8 cellular contexts compared by ENCODE assay signal in genomic region chr18:36297419-36298112, GRCh38. TPM values are rescaled to one million over a fixed set of nuclear protein-coding genes. Genes with fewer than 3 reads are reported as not detected.
DNase-seq lines count a peak whose midpoint lies in the region; TF ChIP-seq lines count a peak whose summit lies in the region.

FHOD3 (plus strand) TSS chr18:36297713; CDS start chr18:36297836, 123 bp downstream.

- H2AFZ ChIP-seq in GM23248 = peak within 1 kb of the TSS; percentile 87

- in situ Hi-C loops in GM23248 (cut with MboI) = no loop called here

- WGBS in GM23248 (ENCODE audit: low coverage in 1 of 2, low lambda C conversion rate in 2 of 2, missing lambda C conversion rate in 2 of 2), 2 experiments = 0 to 2% methylated on average over 26 to 51 of the region's 89 CpGs

- no peaks in the 10 kb centered on the region for H4K20me1 ChIP-seq in GM23248 (ENCODE audit: insufficient read depth)

- H3K4me3 ChIP-seq in GM23248 (peak within 1 kb of the TSS; percentile 87), MG63 (peak within 1 kb of the TSS; percentile 40), right atrium auricular region (peak within 1 kb of the TSS; percentile 54 to 78)

- no peaks in the 10 kb centered on the region for H3K9me2 ChIP-seq in GM23248 (ENCODE audit: insufficient read depth)

- H3K4me2 ChIP-seq in GM23248 (ENCODE audit: unreplicated experiment) = peak within 1 kb of the TSS; percentile 90

- H3K79me2 ChIP-seq in GM23248 (ENCODE audit: insufficient read depth) = peaks cover 39% of the 10 kb centered on the region

- no peaks in the 10 kb centered on the region for H3K27me3 ChIP-seq in GM23248 (replicated peaks; ENCODE audit: insufficient read depth)
- peaks cover 6% of the 10 kb centered on the region; the same call in 1 of the 2 replicates for H3K27me3 ChIP-seq in MG63
- peaks cover 0 to 3% of the 10 kb centered on the region in 2 donors for H3K27me3 ChIP-seq in right atrium auricular region

- intact Hi-C loops in posterior cingulate gyrus (cut with DNase I) = loop anchor here (2.0 to 5.0 kb wide), 3 partner anchors 275 to 513 kb away; no protein-coding TSS in a partner anchor

- TF ChIP-seq CTCF in right atrium auricular region (IDR thresholded peaks at IDR 0.05) = no peak

- H3F3A ChIP-seq in GM23248 (ENCODE audit: insufficient read depth) = peaks cover 36% of the 10 kb centered on the region

- H3K9me3 ChIP-seq in GM23248 (ENCODE audit: low read depth) = no peaks in the 10 kb centered on the region
- no peaks in the 10 kb centered on the region for H3K9me3 ChIP-seq in MG63
- H3K9me3 ChIP-seq in right atrium auricular region = no peaks in the 10 kb centered on the region

- peaks cover 20% of the 10 kb centered on the region for H3K4me1 ChIP-seq in GM23248 (ENCODE audit: insufficient read depth)
- H3K4me1 ChIP-seq in right atrium auricular region = peaks cover 0 to 38% of the 10 kb centered on the region in 2 donors

- H3K36me3 ChIP-seq in GM23248 (ENCODE audit: low read depth) (no peaks in the 10 kb centered on the region), MG63 (no peaks in the 10 kb centered on the region), right atrium auricular region (no peaks in the 10 kb centered on the region)

- peak; percentile 69 for DNase-seq in NCI-H345 (lab: John Stamatoyannopoulos, UW)
- DNase-seq in NCI-H345 treated with DMSO at 0.1 percent for 48 hours (lab: John Stamatoyannopoulos, UW; ENCODE audit: unreplicated experiment) = no peak
- peak; percentile 81 for DNase-seq in GM23248
- DNase-seq in MG63 = peak; percentile 73
- DNase-seq in amygdala (lab: John Stamatoyannopoulos, UW) = peak in 43 of 56 donors; percentile 10 to 71 (median 47)
- DNase-seq in right atrium auricular region (ENCODE audit: low spot score) = no peak
- DNase-seq in posterior cingulate gyrus = peak; percentile 29 to 90 (median 56)
- DNase-seq in NCI-H2107 (lab: John Stamatoyannopoulos, UW) = no peak

- H3K27ac ChIP-seq in GM23248 = peak within 1 kb of the TSS; percentile 63
- H3K27ac ChIP-seq in right atrium auricular region = peak within 1 kb of the TSS; percentile 83 to 87

- H3K9ac ChIP-seq in GM23248 = peak within 1 kb of the TSS; percentile 80

RNA-seq across cellular contexts. Expression of gene FHOD3, which starts in this region (rescaled TPM):
- total RNA-seq in GM23248 (2014; rRNA removed; shearing (Covaris generic)) = 10.1 and 13.5 TPM in 2 replicates
- 1.4 and 1.6 TPM in 2 replicates for polyA plus RNA-seq in GM23248 (2016; fragmentation: Nextera tagmentation; extraction: Ambion mirVana)
- total RNA-seq in MG63 (2014; rRNA removed; shearing (Covaris generic); ENCODE audit: low replicate concordance) = 0.10 TPM in 1 of 2 replicates, not detected in the other
- total RNA-seq in right atrium auricular region = 100 to 1,000 TPM in 1 of 2 donors, 10 to 100 TPM in 1; 66.0 to 114 TPM

Comparison
In these comparisons a context has a peak if more than half of its experiments do, and no peak if none do; other contexts are left out.
1. RNA of gene FHOD3 (total RNA-seq): 66.0 to 114 TPM in right atrium auricular region and 10.1 to 13.5 TPM in GM23248; 0.10 TPM in MG63; every median in the first group is over 10 times any median in the second.
2. DNase-seq: peak in NCI-H345 (single experiment), GM23248 (single experiment), amygdala (43 of 56) and posterior cingulate gyrus (10 of 10); none in NCI-H345 treated with DMSO at 0.1 percent for 48 hours (single experiment), right atrium auricular region (single experiment) and NCI-H2107 (single experiment).
3. Peak in DNase-seq and H3K4me3 ChIP-seq in MG63; RNA of the gene not detected or under 1 TPM.
4. Peak in every context shown above with its lines, with median percentiles within 50 percentile points of each other: H3K4me3 ChIP-seq.